In the genomic region with DNA sequence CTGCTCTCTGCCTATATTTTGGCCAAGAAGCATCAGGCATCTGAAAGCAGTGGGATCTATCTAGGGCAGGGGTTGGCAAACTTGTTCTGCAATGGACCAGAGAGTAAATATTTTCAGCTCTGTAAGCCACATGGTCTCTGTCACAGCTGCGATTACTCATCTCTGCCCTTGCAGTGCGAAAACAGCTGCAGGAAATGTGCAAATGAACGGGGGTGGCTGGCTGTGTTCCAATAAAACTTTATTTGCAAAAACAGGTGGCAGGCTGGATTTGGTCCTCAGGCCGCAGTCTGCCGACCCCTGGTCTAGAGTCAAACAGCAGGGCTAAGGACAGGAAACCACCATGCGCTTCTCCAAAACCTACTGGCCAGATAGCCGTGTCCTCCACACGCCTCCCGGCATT, we compare ENCODE assay signal across 9 cellular contexts. TPM values are rescaled to one million over a fixed set of nuclear protein-coding genes. Genes with fewer than 3 reads are reported as not detected.
DNase-seq lines count a peak whose midpoint lies in the region; ATAC-seq and TF ChIP-seq lines count a peak whose summit lies in the region.
"Had no signal": no experiment of that assay in that cellular context is flagged by ENCODE, and none has a peak within 500 bp of the region (broad histone marks: within the 10 kb centered on the region; RNA-seq: fewer than 3 reads in every experiment).

No MANE protein-coding gene starts in this region.

- peaks cover 6% of the 10 kb centered on the region for H3K36me3 Mint-ChIP-seq in activated T-helper 2 cell treated with anti-CD3 and anti-CD28 coated beads, Interferon-gamma antibody, Interleukin-2, Interleukin-4, amounts not matched to agents 10 μg/mL and 5 μg/mL and 100 μg/mL, durations not matched to agents 14 hours and 24 hours and 36 hours (ENCODE audit: low read depth)

- TF ChIP-seq CTCF in left lung (IDR thresholded peaks at IDR 0.05) = no peak

- H3K36me3 ChIP-seq in adipocyte (ENCODE audit: control insufficient read depth, insufficient read depth, low read length, severe bottlenecking) = peaks cover 39% of the 10 kb centered on the region
- H3K36me3 ChIP-seq in left lung = peaks cover 0 to 82% of the 10 kb centered on the region in 2 donors

- H3K27me3 ChIP-seq in adipocyte (replicated peaks; ENCODE audit: control insufficient read depth, insufficient read depth, low read length) (no peaks in the 10 kb centered on the region), left lung (no peaks in the 10 kb centered on the region)

- ATAC-seq in HG02970 (IDR thresholded peaks at IDR 0.05; ENCODE audit: low FRiP score, unreplicated experiment) (peak; percentile 47), left lung (peak; percentile 25)
- ATAC-seq: A549 had no signal

- no peaks in the 10 kb centered on the region for H3K9me3 Mint-ChIP-seq in activated T-helper 2 cell treated with anti-CD3 and anti-CD28 coated beads, Interferon-gamma antibody, Interleukin-2, Interleukin-4, amounts not matched to agents 10 μg/mL and 5 μg/mL and 100 μg/mL, durations not matched to agents 14 hours and 24 hours and 36 hours

- H3K9ac ChIP-seq in adipocyte (ENCODE audit: low read length) = peak overlapping the region; percentile 85

- peak overlapping the region; percentile 7 for H3K4me3 ChIP-seq in adipocyte (ENCODE audit: low read length)
- H3K4me3 ChIP-seq in left lung = no peak overlapping the region
- H3K4me3 ChIP-seq: A549 had no signal

- peaks cover 46% of the 10 kb centered on the region for H3K4me1 ChIP-seq in adipocyte (ENCODE audit: control insufficient read depth, insufficient read depth, low read length)
- peaks cover 5 to 17% of the 10 kb centered on the region in 2 donors for H3K4me1 ChIP-seq in left lung

- H3K27ac ChIP-seq in left lung = no peak overlapping the region

- peaks cover 4% of the 10 kb centered on the region for H3K4me1 Mint-ChIP-seq in activated T-helper 2 cell treated with anti-CD3 and anti-CD28 coated beads, Interferon-gamma antibody, Interleukin-2, Interleukin-4, amounts not matched to agents 10 μg/mL and 5 μg/mL and 100 μg/mL, durations not matched to agents 14 hours and 24 hours and 36 hours (ENCODE audit: low read depth)

- H3K27me3 Mint-ChIP-seq in activated T-helper 2 cell treated with anti-CD3 and anti-CD28 coated beads, Interferon-gamma antibody, Interleukin-2, Interleukin-4, amounts not matched to agents 10 μg/mL and 5 μg/mL and 100 μg/mL, durations not matched to agents 14 hours and 24 hours and 36 hours (ENCODE audit: low read depth) = no peaks in the 10 kb centered on the region

- no peak overlapping the region for H3K27ac Mint-ChIP-seq in activated T-helper 2 cell treated with anti-CD3 and anti-CD28 coated beads, Interferon-gamma antibody, Interleukin-2, Interleukin-4, amounts not matched to agents 10 μg/mL and 5 μg/mL and 100 μg/mL, durations not matched to agents 14 hours and 24 hours and 36 hours

- H3K9me3 ChIP-seq in adipocyte (ENCODE audit: control insufficient read depth, low read length) = no peaks in the 10 kb centered on the region
- no peaks in the 10 kb centered on the region for H3K9me3 ChIP-seq in left lung
- H3K9me3 ChIP-seq: A549 had no signal

- DNase-seq in NCI-H2196 (lab: John Stamatoyannopoulos, UW; ENCODE audit: unreplicated experiment) (peak; percentile 18), NCI-H2196 treated with DMSO at 0.1 percent for 48 hours (lab: John Stamatoyannopoulos, UW; ENCODE audit: unreplicated experiment) (no peak), adipocyte (ENCODE audit: low read depth) (peak; percentile 70), left lung (no peak), DMS153 treated with DMSO at 0.1 percent for 48 hours (lab: John Stamatoyannopoulos, UW; ENCODE audit: unreplicated experiment) (no peak), iPS-NIHi7 (ENCODE audit: extremely low spot score) (no peak)
- DNase-seq in activated T-helper 2 cell treated with anti-CD3 and anti-CD28 coated beads, Interferon-gamma antibody, Interleukin-2, Interleukin-4, amounts not matched to agents 10 μg/mL and 5 μg/mL and 100 μg/mL, durations not matched to agents 14 hours and 24 hours and 36 hours (ENCODE audit: low spot score) = no peak

- intact Hi-C loops in left lung (cut with DNase I) = no loop called here
- intact Hi-C loops in activated T-helper 2 cell treated with anti-CD3 and anti-CD28 coated beads, Interferon-gamma antibody, Interleukin-2, Interleukin-4, amounts not matched to agents 10 μg/mL and 5 μg/mL and 100 μg/mL, durations not matched to agents 14 hours and 24 hours and 36 hours (cut with micrococcal nuclease) = no loop called here

- no peak overlapping the region for H3K4me3 Mint-ChIP-seq in activated T-helper 2 cell treated with anti-CD3 and anti-CD28 coated beads, Interferon-gamma antibody, Interleukin-2, Interleukin-4, amounts not matched to agents 10 μg/mL and 5 μg/mL and 100 μg/mL, durations not matched to agents 14 hours and 24 hours and 36 hours (ENCODE audit: low read depth)

RNA-seq across cellular contexts. Expression of a gene that starts 48.6 kb away (rescaled TPM):
- total RNA-seq in left lung = 10 to 100 TPM; 22.5 to 31.7 TPM
- 28.4 and 29.9 TPM in 2 replicates for total RNA-seq in activated T-helper 2 cell treated with anti-CD3 and anti-CD28 coated beads, Interferon-gamma antibody, Interleukin-2, Interleukin-4, amounts not matched to agents 10 μg/mL and 5 μg/mL and 100 μg/mL, durations not matched to agents 14 hours and 24 hours and 36 hours

RNA-seq across cellular contexts. Expression of a gene that starts 48.6 kb away (rescaled TPM):
- total RNA-seq in left lung = 10 to 100 TPM; 15.0 to 18.7 TPM
- total RNA-seq in activated T-helper 2 cell treated with anti-CD3 and anti-CD28 coated beads, Interferon-gamma antibody, Interleukin-2, Interleukin-4, amounts not matched to agents 10 μg/mL and 5 μg/mL and 100 μg/mL, durations not matched to agents 14 hours and 24 hours and 36 hours = 25.6 and 28.2 TPM in 2 replicates

Comparison
In these comparisons a context has a peak if more than half of its experiments do, and no peak if none do; other contexts are left out.
1. DNase-seq: peak in NCI-H2196 (single experiment) and adipocyte (single experiment); none in NCI-H2196 treated with DMSO at 0.1 percent for 48 hours (single experiment), left lung (0 of 2), activated T-helper 2 cell treated with anti-CD3 and anti-CD28 coated beads, Interferon-gamma antibody, Interleukin-2, Interleukin-4, amounts not matched to agents 10 μg/mL and 5 μg/mL and 100 μg/mL, durations not matched to agents 14 hours and 24 hours and 36 hours (single experiment), DMS153 treated with DMSO at 0.1 percent for 48 hours (single experiment) and iPS-NIHi7 (single experiment).